In the genomic region with DNA sequence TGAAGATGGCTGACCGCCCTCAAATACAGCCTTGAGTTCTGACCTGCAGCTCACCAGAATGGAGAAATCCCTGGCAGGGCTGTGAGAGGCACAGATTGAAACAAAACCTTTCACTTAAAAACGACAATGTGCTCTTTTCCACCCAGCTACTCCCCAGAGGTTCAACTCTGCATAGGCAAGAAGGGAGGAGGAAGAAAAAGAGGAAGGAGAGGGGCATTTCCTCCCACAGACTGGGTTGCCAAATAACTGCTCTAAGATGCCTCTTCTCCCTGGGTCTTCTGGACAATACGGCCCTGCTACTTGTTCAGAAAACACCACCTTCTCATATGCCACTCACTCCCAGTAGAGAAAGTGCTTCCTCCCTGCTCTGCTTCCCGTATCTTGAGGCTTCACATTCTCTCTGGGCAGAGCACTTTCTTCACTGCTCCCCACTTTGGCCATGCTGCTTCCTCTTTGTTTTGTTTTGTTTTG, we compare ENCODE assay signal across 17 cellular contexts.
DNase-seq lines count a peak whose midpoint lies in the region; ATAC-seq and TF ChIP-seq lines count a peak whose summit lies in the region.
"Had no signal": no experiment of that assay in that cellular context is flagged by ENCODE, and none has a peak within 500 bp of the region (broad histone marks: within the 10 kb centered on the region; RNA-seq: fewer than 3 reads in every experiment).

No MANE protein-coding gene starts in this region.

- POLR2A ChIA-PET in HEK293 (lab: Yijun Ruan, JAX), result no interaction called here

- H3K4me1 Mint-ChIP-seq in endodermal cell, result peaks cover 8% of the 10 kb centered on the region

- H3K36me3 ChIP-seq in HEK293 (ENCODE audit: control insufficient read depth in 2 of 2, insufficient read depth in 1 of 2, low read length in 2 of 2) (no peaks in the 10 kb centered on the region), endodermal cell (ENCODE audit: control insufficient read depth, insufficient read depth, low read length) (no peaks in the 10 kb centered on the region)
- H3K36me3 ChIP-seq: ascending aorta, WERI-Rb-1 had no signal

- ATAC-seq in left cardiac atrium (peak; percentile 47 to 58), GM21723 (IDR thresholded peaks at IDR 0.05; ENCODE audit: unreplicated experiment) (no peak), GM21529 (IDR thresholded peaks at IDR 0.05; ENCODE audit: unreplicated experiment) (no peak)

- H3K4me1 ChIP-seq in HEK293 (ENCODE audit: control insufficient read depth, insufficient read depth, low read length), result no peaks in the 10 kb centered on the region
- peaks cover 5% of the 10 kb centered on the region for H3K4me1 ChIP-seq in endodermal cell (ENCODE audit: control insufficient read depth, insufficient read depth, low read length)

- H3K27ac Mint-ChIP-seq in endodermal cell, result no peak overlapping the region

- TF ChIP-seq CTCF in HEK293 (tag by site-specific recombination; IDR thresholded peaks at IDR 0.05) (no peak), endodermal cell (conservative IDR thresholded peaks at IDR 0.05) (no peak)

- intact Hi-C loops in left cardiac atrium (cut with DNase I), result no loop called here

- H3K9ac ChIP-seq in endodermal cell (ENCODE audit: extremely low read depth, low read length, poor library complexity, severe bottlenecking), result no peak overlapping the region
- H3K9ac ChIP-seq: parathyroid adenoma had no signal

- H3K27me3 Mint-ChIP-seq in endodermal cell (ENCODE audit: insufficient read depth), result peaks cover 4% of the 10 kb centered on the region

- H3K27me3 ChIP-seq in endodermal cell (ENCODE audit: control insufficient read depth, insufficient read depth, low read length, poor library complexity, severe bottlenecking), result no peaks in the 10 kb centered on the region
- H3K27me3 ChIP-seq: ascending aorta had no signal

- no peaks in the 10 kb centered on the region for H3K36me3 Mint-ChIP-seq in endodermal cell (ENCODE audit: low read depth)

- CTCF ChIA-PET in HEK293 (lab: Yijun Ruan, JAX), result no interaction called here

- H3K4me3 ChIP-seq in HEK293 (ENCODE audit: low read depth, low read length) (no peak overlapping the region), skin epidermis (no peak overlapping the region), endodermal cell (ENCODE audit: low read length) (no peak overlapping the region)
- H3K4me3 ChIP-seq: ascending aorta, PC-9 had no signal

- H3K9me3 Mint-ChIP-seq in endodermal cell, result no peaks in the 10 kb centered on the region

- peak; percentile 95 for DNase-seq in SIG-M5 (lab: John Stamatoyannopoulos, UW)
- no peak for DNase-seq in left cardiac atrium
- DNase-seq in endodermal cell, result no peak
- DNase-seq in DMS79 treated with DMSO at 0.1 percent for 48 hours (lab: John Stamatoyannopoulos, UW), result no peak
- DNase-seq: activated T-cell treated with anti-CD3 and anti-CD28 coated beads, Interleukin-2, amount 50 U/mL, for 48 hours; COR-L47; effector CD8-positive, alpha-beta T cell; NCI-H2081 treated with DMSO at 0.1 percent for 48 hours; PC-9; stimulated activated CD4-positive, alpha-beta T cell treated with anti-CD3 and anti-CD28 coated beads, Interleukin-2, amount 100 ng/mL, for 48 hours; WERI-Rb-1 had no signal

- no peak overlapping the region for H3K4me3 Mint-ChIP-seq in endodermal cell

- H3K9me3 ChIP-seq in HEK293 (ENCODE audit: control insufficient read depth, insufficient read depth, low read depth, low read length) (no peaks in the 10 kb centered on the region), endodermal cell (ENCODE audit: control insufficient read depth, low read length) (no peaks in the 10 kb centered on the region)
- H3K9me3 ChIP-seq: ascending aorta had no signal

- H3K27ac ChIP-seq in HEK293 (ENCODE audit: extremely low read depth, low read depth, low read length), result no peak overlapping the region
- peak overlapping the region in 12 of 21 experiments; percentile 13 to 74 (median 28) for H3K27ac ChIP-seq in skin epidermis
- H3K27ac ChIP-seq in endodermal cell (ENCODE audit: low read depth, low read length), result no peak overlapping the region
- H3K27ac ChIP-seq: ascending aorta, parathyroid adenoma, PC-9, WERI-Rb-1 had no signal

- 78% methylated on average over 4 of the region's 4 CpGs for WGBS in endodermal cell (ENCODE audit: insufficient coverage in 1 of 2, insufficient read length in 1 of 2), 2 experiments

TF ChIP-seq in HEK293, 187 proteins besides CTCF, POLR2A, EP300 and RAD21:
- TF ChIP-seq PRDM1 (tag by site-specific recombination; IDR thresholded peaks at IDR 0.05) (peak; percentile 69; the same call in 1 of the 2 replicates), ZNF585B (tag by site-specific recombination; IDR thresholded peaks at IDR 0.05) (no peak)
TF ChIP-seq in HEK293: peak in this region for 1.

Comparison
In these comparisons a context has a peak if more than half of its experiments do, and no peak if none do; other contexts are left out.
1. H3K27ac ChIP-seq: peak in skin epidermis (12 of 21); none in HEK293 (single experiment) and endodermal cell (single experiment).
2. ATAC-seq: peak in left cardiac atrium (2 of 2); none in GM21723 (single experiment) and GM21529 (single experiment).